14 cellular contexts compared by ENCODE assay signal in the genomic region with DNA sequence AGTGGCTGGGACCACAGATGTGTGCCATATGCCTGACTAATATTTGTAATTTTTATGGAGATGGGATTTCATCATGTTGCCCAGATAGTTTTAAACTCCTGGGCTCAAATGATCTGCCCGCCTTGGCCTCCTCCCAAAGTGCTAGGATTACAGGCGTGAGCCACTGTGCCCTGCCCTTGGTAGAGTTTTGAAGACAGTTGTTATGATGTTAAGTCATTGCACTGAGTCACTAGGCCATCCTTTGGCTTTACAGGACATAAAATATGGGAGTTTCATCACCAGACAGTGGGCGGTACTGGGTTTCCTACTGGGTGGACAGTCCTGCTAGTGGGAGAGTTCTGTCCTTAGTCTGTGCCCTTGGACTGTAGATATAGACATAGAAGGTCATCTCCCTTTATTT.
A peak's percentile ranks its signal among the peaks of the same experiment; 100 is the strongest.
DNase-seq lines count a peak whose midpoint lies in the region; ATAC-seq and TF ChIP-seq lines count a peak whose summit lies in the region.
"Had no signal": no experiment of that assay in that cellular context is flagged by ENCODE, and none has a peak within 500 bp of the region (broad histone marks: within the 10 kb centered on the region; RNA-seq: fewer than 3 reads in every experiment).

No MANE protein-coding gene starts in this region.

- TF ChIP-seq CTCF in gastrocnemius medialis (IDR thresholded peaks at IDR 0.05 in 4 of 5, conservative IDR thresholded peaks at IDR 0.05 in 1 of 5) (no peak), glutamatergic neuron (IDR thresholded peaks at IDR 0.05; ENCODE audit: partially characterized antibody, unreplicated experiment) (no peak)

- POLR2A ChIA-PET in activated CD4-positive, alpha-beta memory T cell treated with anti-CD3 and anti-CD28 coated beads for 36 hours (lab: Charles Lee): no interaction called here

- intact Hi-C loops in gastrocnemius medialis (cut with DNase I; ENCODE audit: low total_unique reads): no loop called here
- intact Hi-C loops in activated CD4-positive, alpha-beta memory T cell treated with anti-CD3 and anti-CD28 coated beads for 36 hours (cut with micrococcal nuclease): no loop called here

- H3K36me3 ChIP-seq in gastrocnemius medialis: no peaks in the 10 kb centered on the region
- H3K36me3 ChIP-seq: SJSA1 had no signal

- in situ Hi-C loops in gastrocnemius medialis (cut with MboI; ENCODE audit: low sequenced_read_pairs in 4 of 4): no loop called here

- peaks cover 10% of the 10 kb centered on the region for H3K27me3 Mint-ChIP-seq in activated CD4-positive, alpha-beta memory T cell treated with anti-CD3 and anti-CD28 coated beads for 36 hours
- no peaks in the 10 kb centered on the region for H3K27me3 Mint-ChIP-seq in glutamatergic neuron (ENCODE audit: unreplicated experiment)

- H3K4me1 Mint-ChIP-seq in activated CD4-positive, alpha-beta memory T cell treated with anti-CD3 and anti-CD28 coated beads for 36 hours (ENCODE audit: low read depth): no peaks in the 10 kb centered on the region
- H3K4me1 Mint-ChIP-seq in glutamatergic neuron (ENCODE audit: low read depth, unreplicated experiment): no peaks in the 10 kb centered on the region

- no peak for TF ChIP-seq POLR2A in gastrocnemius medialis (IDR thresholded peaks at IDR 0.05)

- DNase-seq in HT1080 (ENCODE audit: low read depth): peak; percentile 69
- DNase-seq in NCI-H2171 treated with DMSO at 0.1 percent for 48 hours (lab: John Stamatoyannopoulos, UW): peak; percentile 83
- peak; percentile 14 for DNase-seq in amniotic epithelial cell (ENCODE audit: low read depth)
- peak; percentile 13 to 59 for DNase-seq in gastrocnemius medialis
- DNase-seq in activated CD4-positive, alpha-beta memory T cell treated with anti-CD3 and anti-CD28 coated beads for 36 hours: no peak
- DNase-seq in cerebellar nuclear complex (lab: John Stamatoyannopoulos, UW): no peak
- DNase-seq in glutamatergic neuron: no peak
- DNase-seq: DMS153, H9, NCI-H1048, NCI-H446 treated with DMSO at 0.1 percent for 48 hours, SW 1271 had no signal

- no peaks in the 10 kb centered on the region for H3K9me3 Mint-ChIP-seq in activated CD4-positive, alpha-beta memory T cell treated with anti-CD3 and anti-CD28 coated beads for 36 hours
- peaks cover 3% of the 10 kb centered on the region for H3K9me3 Mint-ChIP-seq in glutamatergic neuron (ENCODE audit: unreplicated experiment)
- H3K9me3 Mint-ChIP-seq: H9 had no signal

- H3K4me3 ChIP-seq in gastrocnemius medialis: no peak overlapping the region
- H3K4me3 ChIP-seq: SJSA1 had no signal

- no peaks in the 10 kb centered on the region for H3K9me3 ChIP-seq in gastrocnemius medialis
- H3K9me3 ChIP-seq: SJSA1 had no signal

- H3K27ac Mint-ChIP-seq in activated CD4-positive, alpha-beta memory T cell treated with anti-CD3 and anti-CD28 coated beads for 36 hours: no peak overlapping the region
- H3K27ac Mint-ChIP-seq in glutamatergic neuron (ENCODE audit: unreplicated experiment): no peak overlapping the region

- H3K4me3 Mint-ChIP-seq in activated CD4-positive, alpha-beta memory T cell treated with anti-CD3 and anti-CD28 coated beads for 36 hours: no peak overlapping the region
- H3K4me3 Mint-ChIP-seq in glutamatergic neuron (ENCODE audit: unreplicated experiment): no peak overlapping the region
- H3K4me3 Mint-ChIP-seq: H9 had no signal

- CTCF ChIA-PET in activated CD4-positive, alpha-beta memory T cell treated with anti-CD3 and anti-CD28 coated beads for 36 hours (lab: Charles Lee): no interaction called here

- no peaks in the 10 kb centered on the region for H3K27me3 ChIP-seq in gastrocnemius medialis
- H3K27me3 ChIP-seq: SJSA1 had no signal

- no peak overlapping the region for H3K27ac ChIP-seq in gastrocnemius medialis
- H3K27ac ChIP-seq: SJSA1 had no signal

- H3K36me3 Mint-ChIP-seq in activated CD4-positive, alpha-beta memory T cell treated with anti-CD3 and anti-CD28 coated beads for 36 hours: no peaks in the 10 kb centered on the region
- peaks cover 4% of the 10 kb centered on the region for H3K36me3 Mint-ChIP-seq in glutamatergic neuron (ENCODE audit: unreplicated experiment)

- H3K4me1 ChIP-seq in gastrocnemius medialis: peaks cover 0 to 4% of the 10 kb centered on the region in 2 donors
- H3K4me1 ChIP-seq: SJSA1 had no signal

- ATAC-seq in gastrocnemius medialis: peak; percentile 93 to 95
- ATAC-seq: HepG2 had no signal

Comparison
In these comparisons a context has a peak if more than half of its experiments do, and no peak if none do; other contexts are left out.
1. DNase-seq: peak in HT1080 (single experiment), NCI-H2171 treated with DMSO at 0.1 percent for 48 hours (single experiment), amniotic epithelial cell (single experiment) and gastrocnemius medialis (2 of 2); none in activated CD4-positive, alpha-beta memory T cell treated with anti-CD3 and anti-CD28 coated beads for 36 hours (single experiment), cerebellar nuclear complex (0 of 2) and glutamatergic neuron (single experiment).